1 cellular context compared by ENCODE assay signal in genomic region chr12:130881046-130881445, GRCh38.
TF ChIP-seq lines count a peak whose summit lies in the region.

No MANE protein-coding gene starts in this region.

TF ChIP-seq in IMR-90, 13 proteins besides CTCF, POLR2A, EP300 and RAD21 (continued from another document):
- no peak for TF ChIP-seq ELK1 (IDR thresholded peaks at IDR 0.05; ENCODE audit: borderline replicate concordance, low read depth, low read length)
